In the genomic region with DNA sequence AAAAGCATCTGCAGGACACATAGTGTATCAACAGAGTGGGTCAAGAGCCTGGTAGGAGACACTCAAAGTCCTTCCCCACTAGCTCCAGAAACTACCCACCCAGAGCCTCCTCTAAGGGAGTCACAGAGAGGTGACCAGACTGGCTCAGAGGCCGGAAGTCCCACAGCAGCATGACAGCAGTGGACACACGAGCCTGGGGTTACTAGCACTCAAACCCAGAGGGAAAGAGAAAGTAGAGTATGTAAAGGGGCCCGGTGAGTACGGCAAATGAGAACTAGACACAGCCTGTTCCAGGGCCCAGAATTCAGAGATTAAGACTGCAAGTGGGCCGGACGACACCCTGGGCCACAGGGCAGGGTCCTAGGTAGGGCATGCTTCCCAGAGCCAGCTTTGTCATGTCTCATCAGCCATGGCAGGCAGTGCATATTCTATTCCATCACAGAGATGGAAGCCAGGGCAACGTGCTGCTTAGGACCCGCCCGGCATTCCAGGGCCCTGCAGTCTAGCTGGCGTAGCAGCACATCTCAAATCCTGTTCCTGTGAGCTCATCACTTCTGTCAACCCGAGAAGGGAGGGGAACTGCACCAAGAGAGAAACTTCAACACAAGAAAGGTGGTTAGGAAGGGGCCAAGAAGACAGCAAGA, we compare ENCODE assay signal across 11 cellular contexts. TPM values are rescaled to one million over a fixed set of nuclear protein-coding genes. Genes with fewer than 3 reads are reported as not detected.
DNase-seq lines count a peak whose midpoint lies in the region; ATAC-seq and TF ChIP-seq lines count a peak whose summit lies in the region.
"Had no signal": no experiment of that assay in that cellular context is flagged by ENCODE, and none has a peak within 500 bp of the region (broad histone marks: within the 10 kb centered on the region; RNA-seq: fewer than 3 reads in every experiment).

No MANE protein-coding gene starts in this region.

- H3K4me3 ChIP-seq in CD4-positive, CD25-positive, alpha-beta regulatory T cell (ENCODE audit: low read depth, low read length), result no peak overlapping the region
- H3K4me3 ChIP-seq in fibroblast of pulmonary artery (replicated peaks; ENCODE audit: low read depth, low read length) (peak overlapping the region; percentile 78), psoas muscle (peak overlapping the region; percentile 95), neuronal stem cell (ENCODE audit: low read length in 2 of 2) (no peak overlapping the region)

- no peak overlapping the region for H3K4ac ChIP-seq in neuronal stem cell (ENCODE audit: low read length)

- no peak overlapping the region for H3K27ac ChIP-seq in CD4-positive, CD25-positive, alpha-beta regulatory T cell (ENCODE audit: insufficient read depth, low read length, poor library complexity, severe bottlenecking)
- H3K27ac ChIP-seq in psoas muscle, result peak overlapping the region; percentile 100
- H3K27ac ChIP-seq in neuronal stem cell (replicated peaks; ENCODE audit: low read length), result no peak overlapping the region

- no peak overlapping the region for H3K18ac ChIP-seq in neuronal stem cell (ENCODE audit: low read length)

- intact Hi-C loops in psoas muscle (cut with DNase I), result loop anchor here in 1 of 2 donors (2.0 kb wide), 1 partner anchor 17 kb away; the partner anchor contains the start of gene GAPDH

- H3K14ac ChIP-seq in neuronal stem cell (ENCODE audit: low read length), result no peak overlapping the region

- peaks cover 0 to 48% (median 38%) of the 10 kb centered on the region in 4 donors for H3K4me1 Mint-ChIP-seq in CD4-positive, CD25-positive, alpha-beta regulatory T cell
- peaks cover 37% of the 10 kb centered on the region for H3K4me1 Mint-ChIP-seq in T-helper 17 cell

- no peak for DNase-seq in CD4-positive, CD25-positive, alpha-beta regulatory T cell
- DNase-seq in T-helper 17 cell, result no peak
- DNase-seq in fibroblast of pulmonary artery (ENCODE audit: low read depth), result peak; percentile 69
- DNase-seq in psoas muscle, result peak; percentile 62 to 76
- no peak for DNase-seq in SHP77 (lab: John Stamatoyannopoulos, UW)
- no peak for DNase-seq in 8988T
- DNase-seq in T1000 (lab: John Stamatoyannopoulos, UW), result no peak
- no peak for DNase-seq in neuronal stem cell (ENCODE audit: low spot score)
- DNase-seq: activated B cell treated with CpG ODN at 0.5 μM for 24 hours, NCI-H187 had no signal

- H3K36me3 Mint-ChIP-seq in CD4-positive, CD25-positive, alpha-beta regulatory T cell, result peaks cover 13% of the 10 kb centered on the region
- H3K36me3 Mint-ChIP-seq in T-helper 17 cell (ENCODE audit: low read depth), result peaks cover 9% of the 10 kb centered on the region

- peaks cover 49% of the 10 kb centered on the region for H3K36me3 ChIP-seq in CD4-positive, CD25-positive, alpha-beta regulatory T cell (ENCODE audit: control insufficient read depth, insufficient read depth, low read length)
- H3K36me3 ChIP-seq in psoas muscle (ENCODE audit: insufficient read depth in 1 of 2, low read depth in 1 of 2) (peaks cover 0 to 41% of the 10 kb centered on the region in 2 donors), neuronal stem cell (replicated peaks in 1 of 2; ENCODE audit: control insufficient read depth in 2 of 2, insufficient read depth in 2 of 2, low read length in 2 of 2) (peaks cover 25 to 69% of the 10 kb centered on the region in 2 donors)

- no peaks in the 10 kb centered on the region for H3K9me3 Mint-ChIP-seq in CD4-positive, CD25-positive, alpha-beta regulatory T cell
- H3K9me3 Mint-ChIP-seq: activated B cell treated with CpG ODN at 0.5 μM for 24 hours had no signal

- no peak overlapping the region for H2AFZ ChIP-seq in neuronal stem cell (ENCODE audit: low read length)

- H3K4me1 ChIP-seq in CD4-positive, CD25-positive, alpha-beta regulatory T cell (ENCODE audit: control insufficient read depth, insufficient read depth, low read length, poor library complexity, severe bottlenecking), result peaks cover 42% of the 10 kb centered on the region
- H3K4me1 ChIP-seq in psoas muscle, result peaks cover 49% of the 10 kb centered on the region
- peaks cover 7 to 15% of the 10 kb centered on the region in 2 donors for H3K4me1 ChIP-seq in neuronal stem cell (ENCODE audit: control insufficient read depth in 2 of 2, insufficient read depth in 1 of 2, low read depth in 1 of 2, low read length in 2 of 2)

- H2BK120ac ChIP-seq in neuronal stem cell (ENCODE audit: low read depth, low read length), result no peak overlapping the region

- H3K27me3 ChIP-seq in CD4-positive, CD25-positive, alpha-beta regulatory T cell (ENCODE audit: control insufficient read depth, insufficient read depth, low read length), result no peaks in the 10 kb centered on the region
- H3K27me3 ChIP-seq in psoas muscle (ENCODE audit: insufficient read depth in 3 of 3, low read length in 2 of 3) (no peaks in the 10 kb centered on the region), neuronal stem cell (ENCODE audit: control insufficient read depth in 3 of 3, insufficient read depth in 3 of 3, low read depth in 1 of 3, low read length in 3 of 3) (no peaks in the 10 kb centered on the region)

- H4K91ac ChIP-seq in neuronal stem cell (ENCODE audit: low read depth, low read length, poor library complexity), result no peak overlapping the region

- H3K27ac Mint-ChIP-seq in CD4-positive, CD25-positive, alpha-beta regulatory T cell, result peak overlapping the region in 2 of 3 donors; percentile 80 to 81
- H3K27ac Mint-ChIP-seq in T-helper 17 cell, result peak overlapping the region; percentile 47
- H3K27ac Mint-ChIP-seq: activated B cell treated with CpG ODN at 0.5 μM for 24 hours had no signal

- TF ChIP-seq CTCF in fibroblast of pulmonary artery (IDR thresholded peaks at IDR 0.05; ENCODE audit: low read length, missing control alignments), result no peak
- no peak for TF ChIP-seq CTCF in psoas muscle (IDR thresholded peaks at IDR 0.05)

- H3K9me3 ChIP-seq in CD4-positive, CD25-positive, alpha-beta regulatory T cell (ENCODE audit: control insufficient read depth in 2 of 2, low read length in 2 of 2), result no peaks in the 10 kb centered on the region
- H3K9me3 ChIP-seq in T-helper 17 cell (ENCODE audit: control insufficient read depth, low read length, poor library complexity, severe bottlenecking), result no peaks in the 10 kb centered on the region
- no peaks in the 10 kb centered on the region for H3K9me3 ChIP-seq in psoas muscle
- no peaks in the 10 kb centered on the region for H3K9me3 ChIP-seq in neuronal stem cell (replicated peaks in 1 of 2; ENCODE audit: control insufficient read depth in 2 of 2, insufficient read depth in 1 of 2, low read depth in 1 of 2, low read length in 2 of 2)

- H3K4me2 ChIP-seq in neuronal stem cell (ENCODE audit: insufficient read depth, low read length, poor library complexity, severe bottlenecking), result no peak overlapping the region

- ATAC-seq in CD4-positive, CD25-positive, alpha-beta regulatory T cell (ENCODE audit: low read depth in 2 of 2), result no peak
- ATAC-seq in T-helper 17 cell (no peak), psoas muscle (peak; percentile 9 to 39 (median 20))
- ATAC-seq: HCT116 had no signal

- 14 to 23% (median 14%) methylated on average over 11 of the region's 11 CpGs for WGBS in psoas muscle, 3 donors
- WGBS in neuronal stem cell (ENCODE audit: extremely low coverage in 2 of 2, insufficient read length in 2 of 2, insufficient replicate concordance in 1 of 2), 2 donors, result no CpG with 5 or more reads among the region's 11 CpGs

- H3K4me3 Mint-ChIP-seq in CD4-positive, CD25-positive, alpha-beta regulatory T cell, result peak overlapping the region in 2 of 4 donors; percentile 74 to 81
- H3K4me3 Mint-ChIP-seq in T-helper 17 cell, result no peak overlapping the region
- H3K4me3 Mint-ChIP-seq: activated B cell treated with CpG ODN at 0.5 μM for 24 hours had no signal

- no peak overlapping the region for H2AK5ac ChIP-seq in neuronal stem cell (ENCODE audit: low read depth, low read length)

- H4K8ac ChIP-seq in neuronal stem cell (ENCODE audit: low read depth, low read length), result no peak overlapping the region

- no peak overlapping the region for H2BK15ac ChIP-seq in neuronal stem cell (ENCODE audit: low read length)

- no peak overlapping the region for H3K23ac ChIP-seq in neuronal stem cell (ENCODE audit: low read depth, low read length, poor library complexity)

- no peaks in the 10 kb centered on the region for H3K27me3 Mint-ChIP-seq in CD4-positive, CD25-positive, alpha-beta regulatory T cell
- H3K27me3 Mint-ChIP-seq in T-helper 17 cell, result no peaks in the 10 kb centered on the region
- H3K27me3 Mint-ChIP-seq: activated B cell treated with CpG ODN at 0.5 μM for 24 hours had no signal

- H2BK5ac ChIP-seq in neuronal stem cell (ENCODE audit: low read length), result no peak overlapping the region

- H3K9ac ChIP-seq in neuronal stem cell (ENCODE audit: low read depth, low read length, poor library complexity), result no peak overlapping the region

- H3K79me1 ChIP-seq in neuronal stem cell (ENCODE audit: low read depth, low read length), result peaks cover 13% of the 10 kb centered on the region

- no peak overlapping the region for H2BK12ac ChIP-seq in neuronal stem cell (ENCODE audit: low read length)

RNA-seq across cellular contexts. Expression of gene IFFO1, which starts 4.2 kb away (rescaled TPM):
- 46.6 TPM for total RNA-seq in CD4-positive, CD25-positive, alpha-beta regulatory T cell
- 10 to 100 TPM in 1 of 4 donors, 1 to 10 TPM in 3; 5.6 to 10.4 (median 8.3) TPM for polyA plus RNA-seq in CD4-positive, CD25-positive, alpha-beta regulatory T cell
- total RNA-seq in T-helper 17 cell (10 to 100 TPM; 29.3 to 37.3 TPM), psoas muscle (10 to 100 TPM; 12.6 to 26.3 (median 18.0) TPM)
- polyA plus RNA-seq in psoas muscle, result 1 to 10 TPM; 6.7 to 8.9 (median 8.3) TPM
- 11.5 TPM for polyA plus RNA-seq in neuronal stem cell (2013, experiment 1 of 2)
- polyA plus RNA-seq in neuronal stem cell (2013, experiment 2 of 2), result 10.5 TPM

RNA-seq across cellular contexts. Expression of gene NOP2, which starts 16.5 kb away (rescaled TPM):
- 77.5 TPM for total RNA-seq in CD4-positive, CD25-positive, alpha-beta regulatory T cell
- 10 to 100 TPM; 13.2 to 34.0 (median 22.5) TPM for polyA plus RNA-seq in CD4-positive, CD25-positive, alpha-beta regulatory T cell
- total RNA-seq in T-helper 17 cell (100 to 1,000 TPM in 1 of 2 donors, 10 to 100 TPM in 1; 90.0 to 122 TPM), psoas muscle (10 to 100 TPM; 29.8 to 62.2 (median 52.9) TPM)
- polyA plus RNA-seq in psoas muscle, result 10 to 100 TPM; 44.1 to 67.0 (median 66.4) TPM
- polyA plus RNA-seq in neuronal stem cell (2013, experiment 1 of 2), result 27.0 TPM
- 24.3 TPM for polyA plus RNA-seq in neuronal stem cell (2013, experiment 2 of 2)

RNA-seq across cellular contexts. Expression of gene GAPDH, which starts 17.3 kb away (rescaled TPM):
- total RNA-seq in CD4-positive, CD25-positive, alpha-beta regulatory T cell, result 669 TPM
- polyA plus RNA-seq in CD4-positive, CD25-positive, alpha-beta regulatory T cell, result 1,000 to 10,000 TPM; 1,962 to 2,973 (median 2,405) TPM
- 100 to 1,000 TPM; 640 to 695 TPM for total RNA-seq in T-helper 17 cell
- over 10,000 TPM in 2 of 4 donors, 1,000 to 10,000 TPM in 2; 7,136 to 10,782 (median 8,991) TPM for total RNA-seq in psoas muscle
- over 10,000 TPM in 2 of 3 donors, 1,000 to 10,000 TPM in 1; 9,788 to 18,891 (median 16,487) TPM for polyA plus RNA-seq in psoas muscle
- polyA plus RNA-seq in neuronal stem cell (2013, experiment 1 of 2), result 3,243 TPM
- polyA plus RNA-seq in neuronal stem cell (2013, experiment 2 of 2), result 3,181 TPM

RNA-seq across cellular contexts. Expression of gene CHD4, which starts 55.6 kb away (rescaled TPM):
- total RNA-seq in CD4-positive, CD25-positive, alpha-beta regulatory T cell, result 474 TPM
- 10 to 100 TPM; 32.2 to 43.4 (median 38.8) TPM for polyA plus RNA-seq in CD4-positive, CD25-positive, alpha-beta regulatory T cell
- total RNA-seq in T-helper 17 cell, result 100 to 1,000 TPM; 461 to 574 TPM
- 100 to 1,000 TPM in 2 of 4 donors, 10 to 100 TPM in 2; 94.5 to 152 (median 112) TPM for total RNA-seq in psoas muscle
- 10 to 100 TPM; 62.5 to 90.0 (median 78.5) TPM for polyA plus RNA-seq in psoas muscle
- 187 TPM for polyA plus RNA-seq in neuronal stem cell (2013, experiment 1 of 2)
- 185 TPM for polyA plus RNA-seq in neuronal stem cell (2013, experiment 2 of 2)

RNA-seq across cellular contexts. Expression of gene NCAPD2, which starts 57.7 kb away (rescaled TPM):
- 32.8 TPM for total RNA-seq in CD4-positive, CD25-positive, alpha-beta regulatory T cell
- 10 to 100 TPM; 21.5 to 29.1 (median 26.3) TPM for polyA plus RNA-seq in CD4-positive, CD25-positive, alpha-beta regulatory T cell
- total RNA-seq in T-helper 17 cell (10 to 100 TPM; 16.9 to 24.3 TPM), psoas muscle (10 to 100 TPM; 10.1 to 13.4 (median 11.2) TPM)
- 1 to 10 TPM; 3.9 to 9.5 (median 5.9) TPM for polyA plus RNA-seq in psoas muscle
- 78.4 TPM for polyA plus RNA-seq in neuronal stem cell (2013, experiment 1 of 2)
- polyA plus RNA-seq in neuronal stem cell (2013, experiment 2 of 2), result 81.0 TPM

Comparison
In these comparisons a context has a peak if more than half of its experiments do, and no peak if none do; other contexts are left out.
1. ATAC-seq: peak in psoas muscle (4 of 4); none in CD4-positive, CD25-positive, alpha-beta regulatory T cell (0 of 2) and T-helper 17 cell (single experiment).
2. DNase-seq: peak in fibroblast of pulmonary artery (single experiment) and psoas muscle (2 of 2); none in CD4-positive, CD25-positive, alpha-beta regulatory T cell (0 of 3), T-helper 17 cell (0 of 3), SHP77 (0 of 2), 8988T (single experiment), T1000 (single experiment) and neuronal stem cell (single experiment).
3. H3K4me3 ChIP-seq: peak in fibroblast of pulmonary artery (single experiment) and psoas muscle (single experiment); none in CD4-positive, CD25-positive, alpha-beta regulatory T cell (single experiment) and neuronal stem cell (0 of 2).
4. RNA of gene GAPDH, which starts 17.3 kb away (total RNA-seq): 7,136 to 10,782 TPM in psoas muscle; 640 to 695 TPM in T-helper 17 cell and 669 TPM in CD4-positive, CD25-positive, alpha-beta regulatory T cell (single experiment); every median in the first group is over 10 times any median in the second.